9 cellular contexts compared by ENCODE assay signal in the genomic region with DNA sequence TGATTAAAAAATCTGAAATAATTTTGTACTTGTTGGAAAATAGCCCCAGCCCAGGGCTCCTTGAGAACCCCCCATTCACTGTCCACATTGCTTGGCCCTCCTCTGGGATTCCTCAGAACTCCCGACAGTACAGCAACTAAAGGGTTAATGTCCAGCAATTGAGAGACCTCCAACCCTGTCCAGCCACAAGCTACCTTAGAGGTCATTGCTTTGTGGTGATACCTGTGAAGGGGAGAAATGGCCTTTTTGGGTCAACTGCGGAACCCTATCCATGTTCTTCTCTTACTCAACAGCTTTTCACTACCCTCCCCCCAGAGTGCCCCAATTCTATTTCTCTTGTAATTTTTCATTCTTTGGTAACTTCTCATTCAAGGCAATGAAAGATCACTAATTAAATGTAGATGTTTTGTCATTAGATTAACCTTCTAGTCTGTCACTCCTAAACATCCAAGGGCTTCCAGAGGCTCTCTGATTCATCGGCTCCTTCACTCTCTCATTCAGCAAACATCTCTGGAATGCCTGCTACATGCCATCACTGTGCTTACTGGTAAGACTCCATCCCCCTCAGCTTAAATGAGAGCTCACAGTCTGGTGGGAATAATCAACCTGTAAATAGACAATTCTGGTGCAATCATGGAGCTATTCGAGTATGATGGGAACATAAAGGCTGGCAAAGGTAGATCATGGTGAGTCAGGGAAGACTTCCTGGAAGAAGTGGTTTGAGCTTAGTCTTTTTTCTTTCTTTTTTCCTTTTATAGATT.
A peak's percentile ranks its signal among the peaks of the same experiment; 100 is the strongest.
DNase-seq lines count a peak whose midpoint lies in the region; ATAC-seq and TF ChIP-seq lines count a peak whose summit lies in the region.
"Had no signal": no experiment of that assay in that cellular context is flagged by ENCODE, and none has a peak within 500 bp of the region (broad histone marks: within the 10 kb centered on the region; RNA-seq: fewer than 3 reads in every experiment).

No MANE protein-coding gene starts in this region.

- peak overlapping the region; percentile 70 for H3K9ac ChIP-seq in adipocyte (ENCODE audit: low read length)

- H3K27me3 ChIP-seq in adipocyte (replicated peaks; ENCODE audit: control insufficient read depth, insufficient read depth, low read length) (no peaks in the 10 kb centered on the region), left ventricle myocardium inferior (ENCODE audit: low read depth) (no peaks in the 10 kb centered on the region)

- ATAC-seq in sciatic nerve, result peak; percentile 82

- no peak for TF ChIP-seq CTCF in left ventricle myocardium inferior (IDR thresholded peaks at IDR 0.05; ENCODE audit: borderline replicate concordance)

- intact Hi-C loops in left ventricle myocardium inferior (cut with micrococcal nuclease), result no loop called here
- intact Hi-C loops in sciatic nerve (cut with DNase I), result no loop called here

- H3K4me3 ChIP-seq in adipocyte (ENCODE audit: low read length), result peak overlapping the region; percentile 2
- no peak overlapping the region for H3K4me3 ChIP-seq in left ventricle myocardium inferior

- H3K4me1 ChIP-seq in adipocyte (ENCODE audit: control insufficient read depth, insufficient read depth, low read length), result peaks cover 54% of the 10 kb centered on the region
- H3K4me1 ChIP-seq in left ventricle myocardium inferior, result peaks cover 50% of the 10 kb centered on the region

- peak; percentile 95 for DNase-seq in GM04504 (ENCODE audit: low read depth)
- peak; percentile 91 for DNase-seq in adipocyte (ENCODE audit: low read depth)
- DNase-seq in left ventricle myocardium inferior, result no peak
- DNase-seq in sciatic nerve (ENCODE audit: low spot score), result no peak
- DNase-seq in NCI-H345 treated with DMSO at 0.1 percent for 48 hours (lab: John Stamatoyannopoulos, UW; ENCODE audit: unreplicated experiment), result no peak
- DNase-seq in NCI-H1436 treated with DMSO at 0.1 percent for 48 hours (lab: John Stamatoyannopoulos, UW), result no peak
- DNase-seq in stimulated activated CD4-positive, alpha-beta T cell treated with anti-CD3 and anti-CD28 coated beads, Interleukin-2, amount 100 ng/mL, for 48 hours, result no peak
- DNase-seq in activated CD4-positive, alpha-beta T cell treated with anti-CD3 and anti-CD28 coated beads for 48 hours, result no peak

- peak overlapping the region; percentile 76 for H3K27ac ChIP-seq in left ventricle myocardium inferior (replicated peaks)
- H3K27ac ChIP-seq: HL-60 had no signal

- H3K9me3 ChIP-seq in adipocyte (ENCODE audit: control insufficient read depth, low read length) (no peaks in the 10 kb centered on the region), left ventricle myocardium inferior (replicated peaks) (no peaks in the 10 kb centered on the region)

- H3K36me3 ChIP-seq in adipocyte (ENCODE audit: control insufficient read depth, insufficient read depth, low read length, severe bottlenecking) (no peaks in the 10 kb centered on the region), left ventricle myocardium inferior (no peaks in the 10 kb centered on the region)

Comparison
In these comparisons a context has a peak if more than half of its experiments do, and no peak if none do; other contexts are left out.
1. DNase-seq: peak in GM04504 (single experiment) and adipocyte (single experiment); none in left ventricle myocardium inferior (single experiment), sciatic nerve (single experiment), NCI-H345 treated with DMSO at 0.1 percent for 48 hours (single experiment), NCI-H1436 treated with DMSO at 0.1 percent for 48 hours (single experiment), stimulated activated CD4-positive, alpha-beta T cell treated with anti-CD3 and anti-CD28 coated beads, Interleukin-2, amount 100 ng/mL, for 48 hours (0 of 2) and activated CD4-positive, alpha-beta T cell treated with anti-CD3 and anti-CD28 coated beads for 48 hours (single experiment).